ENCODE assay signal across 21 cellular contexts in the genomic region with DNA sequence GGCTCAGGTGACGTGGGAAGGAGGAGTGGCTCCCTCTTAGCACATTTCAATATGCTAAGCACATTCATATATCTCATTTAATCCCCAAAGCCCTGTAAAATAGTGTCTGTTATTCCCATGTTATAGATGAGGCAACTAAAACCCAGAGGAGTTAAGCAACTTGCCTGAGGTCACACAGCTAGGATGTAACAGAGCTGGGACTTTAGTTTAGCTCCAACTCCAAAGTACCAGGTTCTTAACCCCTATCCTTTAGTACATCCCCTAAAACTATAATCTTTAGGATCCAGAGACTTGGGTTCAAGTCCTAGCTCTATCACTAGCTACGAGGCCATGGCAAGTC. TPM values are rescaled to one million over a fixed set of nuclear protein-coding genes. Genes with fewer than 3 reads are reported as not detected.
"Had no signal": no experiment of that assay in that cellular context is flagged by ENCODE, and none has a peak within 500 bp of the region (broad histone marks: within the 10 kb centered on the region; RNA-seq: fewer than 3 reads in every experiment).

No MANE protein-coding gene starts in this region.

- FAIRE-seq: astrocyte, TTC549 had no signal

- H3K27me3 ChIP-seq: cardiac muscle cell had no signal

- H3K36me3 ChIP-seq: cardiac muscle cell had no signal

- H3K4me3 ChIP-seq: cardiac muscle cell, SK-N-MC had no signal

- DNase-seq: activated CD4-positive, alpha-beta T cell treated with anti-CD3 and anti-CD28 coated beads for 36 hours; activated CD8-positive, alpha-beta memory T cell treated with anti-CD3 and anti-CD28 coated beads, Interleukin-2, amount 50 U/mL, for 4 hours; activated CD8-positive, alpha-beta T cell treated with anti-CD3 and anti-CD28 coated beads for 36 hours; activated T-cell treated with anti-CD3 and anti-CD28 coated beads, Interleukin-2, amount 50 U/mL, for 1 hour; cerebellar nuclear complex; KG1; NCI-H1092 treated with DMSO at 0.1 percent for 48 hours; NCI-H1436; NCI-H1694 treated with DMSO at 0.1 percent for 48 hours; NCI-H446; NCI-H524; T-helper 2 cell; T1000 had no signal

- H3K27ac ChIP-seq: cardiac muscle cell, SK-N-MC had no signal

- ATAC-seq: activated CD4-positive, alpha-beta T cell treated with anti-CD3 and anti-CD28 coated beads for 36 hours; activated CD8-positive, alpha-beta T cell treated with anti-CD3 and anti-CD28 coated beads for 36 hours; Right ventricle myocardium inferior; T-cell had no signal

RNA-seq across cellular contexts. Expression of a gene that starts 48.5 kb away (rescaled TPM):
- total RNA-seq: cardiac muscle cell, LHCN-M2, M059J had no signal
